ENCODE assay signal across 10 cellular contexts in genomic region chr10:99534939-99535763, GRCh38. TPM values are rescaled to one million over a fixed set of nuclear protein-coding genes. Genes with fewer than 3 reads are reported as not detected.
DNase-seq lines count a peak whose midpoint lies in the region; TF ChIP-seq lines count a peak whose summit lies in the region.
"Had no signal": no experiment of that assay in that cellular context is flagged by ENCODE, and none has a peak within 500 bp of the region (broad histone marks: within the 10 kb centered on the region; RNA-seq: fewer than 3 reads in every experiment).

No MANE protein-coding gene starts in this region.

- H3K4me1 ChIP-seq in SJSA1 (replicated peaks), result peaks cover 10% of the 10 kb centered on the region

- DNase-seq in GM10266 (ENCODE audit: extremely low spot score) (peak; percentile 50), SJSA1 (ENCODE audit: low read depth in 1 of 2, low spot score in 2 of 2) (no peak), glutamatergic neuron (peak; percentile 65), skeletal muscle cell (ENCODE audit: low read depth) (no peak), UCSD-AML1 (lab: John Stamatoyannopoulos, UW; ENCODE audit: unreplicated experiment) (no peak), RKO (ENCODE audit: low spot score) (no peak), NCI-H2227 (lab: John Stamatoyannopoulos, UW; ENCODE audit: unreplicated experiment) (no peak), epidermal melanocyte (ENCODE audit: insufficient read length, low spot score) (no peak)

- H3K36me3 ChIP-seq in SJSA1, result no peaks in the 10 kb centered on the region

- H3K27me3 ChIP-seq in SJSA1 (replicated peaks), result peaks cover 96% of the 10 kb centered on the region

- TF ChIP-seq CTCF in GM10266 (IDR thresholded peaks at IDR 0.05; ENCODE audit: control insufficient read depth, insufficient read depth, low read depth, missing control alignments), result no peak
- no peak for TF ChIP-seq CTCF in glutamatergic neuron (IDR thresholded peaks at IDR 0.05; ENCODE audit: partially characterized antibody, unreplicated experiment)

- H3K4me3 Mint-ChIP-seq in glutamatergic neuron (ENCODE audit: unreplicated experiment), result peak overlapping the region; percentile 80

- no peak overlapping the region for H3K27ac ChIP-seq in SJSA1

- H3K27ac Mint-ChIP-seq in glutamatergic neuron (ENCODE audit: unreplicated experiment), result no peak overlapping the region

- H3K27me3 Mint-ChIP-seq in glutamatergic neuron (ENCODE audit: unreplicated experiment), result peaks cover 64% of the 10 kb centered on the region

- no peaks in the 10 kb centered on the region for H3K9me3 ChIP-seq in SJSA1 (replicated peaks)

- H3K4me3 ChIP-seq in SJSA1 (peak overlapping the region; percentile 20; the same call in 1 of the 2 replicates), skeletal muscle cell (ENCODE audit: low read depth, low read length) (peak overlapping the region; percentile 17)

- H3K9me3 Mint-ChIP-seq in glutamatergic neuron (ENCODE audit: unreplicated experiment), result peaks cover 13% of the 10 kb centered on the region

- no peaks in the 10 kb centered on the region for H3K36me3 Mint-ChIP-seq in glutamatergic neuron (ENCODE audit: unreplicated experiment)

- H3K4me1 Mint-ChIP-seq in glutamatergic neuron (ENCODE audit: low read depth, unreplicated experiment), result peaks cover 10% of the 10 kb centered on the region

RNA-seq across cellular contexts. Expression of gene NKX2-3, which starts 2.4 kb away (rescaled TPM):
- total RNA-seq in SJSA1 (2014; rRNA removed; shearing (Covaris generic)), result 1.4 TPM in 1 of 2 replicates, not detected in the other
- not detected for total RNA-seq in glutamatergic neuron (ENCODE audit: unreplicated experiment)
- total RNA-seq: fibroblast of lung, LHCN-M2 had no signal

Comparison
In these comparisons a context has a peak if more than half of its experiments do, and no peak if none do; other contexts are left out.
1. DNase-seq: peak in GM10266 (single experiment) and glutamatergic neuron (single experiment); none in SJSA1 (0 of 2), skeletal muscle cell (single experiment), UCSD-AML1 (single experiment), RKO (single experiment), NCI-H2227 (single experiment) and epidermal melanocyte (single experiment).